Comparison of ENCODE assay signal across 9 cellular contexts in genomic region chr2:20351555-20352229, GRCh38. TPM values are rescaled to one million over a fixed set of nuclear protein-coding genes. Genes with fewer than 3 reads are reported as not detected.
DNase-seq lines count a peak whose midpoint lies in the region; FAIRE-seq and TF ChIP-seq lines count a peak whose summit lies in the region.
"Had no signal": no experiment of that assay in that cellular context is flagged by ENCODE, and none has a peak within 500 bp of the region (broad histone marks: within the 10 kb centered on the region; RNA-seq: fewer than 3 reads in every experiment).

No MANE protein-coding gene starts in this region.

- peaks cover 12% of the 10 kb centered on the region for H3K36me3 Mint-ChIP-seq in neural progenitor cell
- peaks cover 26% of the 10 kb centered on the region for H3K36me3 Mint-ChIP-seq in activated CD4-positive, alpha-beta memory T cell treated with anti-CD3 and anti-CD28 coated beads, Interleukin-2, amount 10 ng/mL, durations not matched to agents 7 days and 5 days (ENCODE audit: low read depth)
- H3K36me3 Mint-ChIP-seq: IgD-negative memory B cell had no signal

- peak overlapping the region; percentile 77 for H3K4me3 ChIP-seq in NB4 (ENCODE audit: low read depth, low read length)
- H3K4me3 ChIP-seq in bronchial epithelial cell (ENCODE audit: low read depth, low read length): peak overlapping the region; percentile 95
- peak overlapping the region; percentile 77 for H3K4me3 ChIP-seq in neural progenitor cell

- H3K4me1 Mint-ChIP-seq in neural progenitor cell: peaks cover 18% of the 10 kb centered on the region
- H3K4me1 Mint-ChIP-seq in activated CD4-positive, alpha-beta memory T cell treated with anti-CD3 and anti-CD28 coated beads, Interleukin-2, amount 10 ng/mL, durations not matched to agents 7 days and 5 days: peaks cover 30% of the 10 kb centered on the region

- H2AFZ ChIP-seq in neural progenitor cell (replicated peaks): peak overlapping the region; percentile 75

- no peak for TF ChIP-seq CTCF in NB4 (IDR thresholded peaks at IDR 0.05; ENCODE audit: low read depth, low read length)
- TF ChIP-seq CTCF in bronchial epithelial cell (IDR thresholded peaks at IDR 0.05; ENCODE audit: insufficient read depth, low read length, severe bottlenecking): no peak
- no peak for TF ChIP-seq CTCF in neural progenitor cell (IDR thresholded peaks at IDR 0.05)

- CTCF ChIA-PET in activated CD4-positive, alpha-beta memory T cell treated with anti-CD3 and anti-CD28 coated beads, Interleukin-2, amount 10 ng/mL, durations not matched to agents 7 days and 5 days (lab: Charles Lee): interaction anchor here (1.0 to 2.7 kb wide), 8 partner anchors 9 to 300 kb away, joined by 3 to 14 read pairs (median 4); no protein-coding TSS in a partner anchor

- peaks cover 2% of the 10 kb centered on the region for H3K27me3 Mint-ChIP-seq in neural progenitor cell (ENCODE audit: insufficient read depth, low read depth)
- H3K27me3 Mint-ChIP-seq in activated CD4-positive, alpha-beta memory T cell treated with anti-CD3 and anti-CD28 coated beads, Interleukin-2, amount 10 ng/mL, durations not matched to agents 7 days and 5 days: no peaks in the 10 kb centered on the region
- H3K27me3 Mint-ChIP-seq: IgD-negative memory B cell had no signal

- H3F3A ChIP-seq in neural progenitor cell (ENCODE audit: low read depth): peaks cover 40% of the 10 kb centered on the region

- DNase-seq in DMS79 treated with DMSO at 0.1 percent for 48 hours (lab: John Stamatoyannopoulos, UW): peak; percentile 81
- peak; percentile 29 for DNase-seq in NB4 (ENCODE audit: low read depth)
- DNase-seq in bronchial epithelial cell (ENCODE audit: low read depth): no peak
- no peak for DNase-seq in neural progenitor cell (ENCODE audit: low spot score)
- no peak for DNase-seq in GM19238 (ENCODE audit: insufficient read length, low spot score)
- no peak for DNase-seq in activated CD4-positive, alpha-beta memory T cell treated with anti-CD3 and anti-CD28 coated beads, Interleukin-2, amount 10 ng/mL, durations not matched to agents 7 days and 5 days
- DNase-seq in posterior vena cava (ENCODE audit: low spot score): no peak
- no peak for DNase-seq in NCI-H128 (lab: John Stamatoyannopoulos, UW; ENCODE audit: unreplicated experiment)

- no peak for TF ChIP-seq POLR2A in NB4 (IDR thresholded peaks at IDR 0.05; ENCODE audit: extremely low read depth, insufficient read length)

- no peak for FAIRE-seq in bronchial epithelial cell (lab: Jason Lieb, UNC)

- H3K9ac ChIP-seq in neural progenitor cell: no peak overlapping the region

- H3K79me2 ChIP-seq in neural progenitor cell (ENCODE audit: low read depth): peaks cover 37% of the 10 kb centered on the region

- POLR2A ChIA-PET in activated CD4-positive, alpha-beta memory T cell treated with anti-CD3 and anti-CD28 coated beads, Interleukin-2, amount 10 ng/mL, durations not matched to agents 7 days and 5 days (lab: Charles Lee): interaction anchor here (0.5 to 4.4 kb wide), 14 partner anchors 8 to 299 kb away, joined by 3 to 52 read pairs (median 4); partner anchors contain the start of genes HS1BP3 and RHOB

- peaks cover 33% of the 10 kb centered on the region for H4K20me1 ChIP-seq in neural progenitor cell (ENCODE audit: low read depth)

- H3K36me3 ChIP-seq in bronchial epithelial cell (ENCODE audit: control insufficient read depth, insufficient read depth, low read length) (no peaks in the 10 kb centered on the region), neural progenitor cell (peaks cover 5% of the 10 kb centered on the region)

- intact Hi-C loops in posterior vena cava (cut with DNase I): no loop called here

- no peak overlapping the region for H3K4me3 Mint-ChIP-seq in neural progenitor cell
- no peak overlapping the region for H3K4me3 Mint-ChIP-seq in activated CD4-positive, alpha-beta memory T cell treated with anti-CD3 and anti-CD28 coated beads, Interleukin-2, amount 10 ng/mL, durations not matched to agents 7 days and 5 days
- H3K4me3 Mint-ChIP-seq: IgD-negative memory B cell had no signal

- no peaks in the 10 kb centered on the region for H3K27me3 ChIP-seq in bronchial epithelial cell (ENCODE audit: control insufficient read depth, insufficient read depth, low read length)
- no peaks in the 10 kb centered on the region for H3K27me3 ChIP-seq in neural progenitor cell

- H3K4me2 ChIP-seq in neural progenitor cell: peak overlapping the region; percentile 81

- no peak overlapping the region for H3K27ac Mint-ChIP-seq in neural progenitor cell
- H3K27ac Mint-ChIP-seq in activated CD4-positive, alpha-beta memory T cell treated with anti-CD3 and anti-CD28 coated beads, Interleukin-2, amount 10 ng/mL, durations not matched to agents 7 days and 5 days: no peak overlapping the region
- H3K27ac Mint-ChIP-seq: IgD-negative memory B cell had no signal

- H3K9me3 Mint-ChIP-seq in neural progenitor cell: no peaks in the 10 kb centered on the region
- H3K9me3 Mint-ChIP-seq in activated CD4-positive, alpha-beta memory T cell treated with anti-CD3 and anti-CD28 coated beads, Interleukin-2, amount 10 ng/mL, durations not matched to agents 7 days and 5 days: no peaks in the 10 kb centered on the region
- H3K9me3 Mint-ChIP-seq: IgD-negative memory B cell had no signal

- peaks cover 53% of the 10 kb centered on the region for H3K4me1 ChIP-seq in neural progenitor cell

- H3K9me3 ChIP-seq in neural progenitor cell (ENCODE audit: low read depth): no peaks in the 10 kb centered on the region

- peak overlapping the region; percentile 92 for H3K27ac ChIP-seq in neural progenitor cell

RNA-seq across cellular contexts. Expression of gene PUM2, which starts 1.0 kb away (rescaled TPM):
- total RNA-seq in bronchial epithelial cell (43.7 and 48.5 TPM in 2 replicates), neural progenitor cell (ENCODE audit: low replicate concordance) (88.4 and 91.1 TPM in 2 replicates), posterior vena cava (10 to 100 TPM; 69.2 to 81.8 TPM)
- 100 to 1,000 TPM; 141 to 147 TPM for total RNA-seq in activated CD4-positive, alpha-beta memory T cell treated with anti-CD3 and anti-CD28 coated beads, Interleukin-2, amount 10 ng/mL, durations not matched to agents 7 days and 5 days

Comparison
In these comparisons a context has a peak if more than half of its experiments do, and no peak if none do; other contexts are left out.
1. DNase-seq: peak in DMS79 treated with DMSO at 0.1 percent for 48 hours (single experiment) and NB4 (single experiment); none in bronchial epithelial cell (single experiment), neural progenitor cell (single experiment), GM19238 (single experiment), activated CD4-positive, alpha-beta memory T cell treated with anti-CD3 and anti-CD28 coated beads, Interleukin-2, amount 10 ng/mL, durations not matched to agents 7 days and 5 days (single experiment), posterior vena cava (single experiment) and NCI-H128 (single experiment).
2. Peak in every context shown above with its lines, with median percentiles within 50 percentile points of each other: H3K4me3 ChIP-seq.